ENCODE assay signal across 1 cellular context in the genomic region with DNA sequence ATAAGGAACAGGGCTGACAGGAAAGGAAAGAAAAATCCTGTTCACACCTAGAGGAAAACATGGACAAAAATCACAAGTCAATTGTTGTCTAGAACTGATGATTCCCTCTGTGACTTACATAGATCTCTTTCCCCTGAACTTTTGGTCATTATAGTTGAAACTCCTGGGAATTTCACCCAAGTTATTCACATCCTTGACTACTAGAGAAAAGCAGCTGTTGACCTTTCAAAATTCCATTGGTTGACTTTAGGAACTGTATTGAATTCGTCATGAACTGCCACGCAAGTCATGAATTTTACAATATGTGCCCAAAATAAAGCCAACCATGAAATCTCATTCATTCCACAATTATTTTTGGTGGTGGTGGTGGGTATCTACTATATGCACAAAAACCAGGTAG.
TF ChIP-seq lines count a peak whose summit lies in the region.

No MANE protein-coding gene starts in this region.

TF ChIP-seq in SK-N-SH treated with all-trans-retinoic acid at 6 μM for 48 hours, 23 proteins besides CTCF, POLR2A, EP300 and RAD21 (continued from another document):
- TF ChIP-seq ESRRG (CRISPR knock-in tag; IDR thresholded peaks at IDR 0.05) (no peak), RARB (CRISPR knock-in tag; IDR thresholded peaks at IDR 0.05) (no peak), ZC3H10 (CRISPR knock-in tag; IDR thresholded peaks at IDR 0.05) (no peak), BACH2 (CRISPR knock-in tag; IDR thresholded peaks at IDR 0.05; ENCODE audit: borderline replicate concordance) (no peak), TCF4 (CRISPR knock-in tag; IDR thresholded peaks at IDR 0.05; ENCODE audit: borderline replicate concordance) (no peak), TOX (CRISPR knock-in tag; IDR thresholded peaks at IDR 0.05; ENCODE audit: borderline replicate concordance) (no peak), CSDC2 (CRISPR knock-in tag; IDR thresholded peaks at IDR 0.05) (no peak)
- TF ChIP-seq, protein P1, sequence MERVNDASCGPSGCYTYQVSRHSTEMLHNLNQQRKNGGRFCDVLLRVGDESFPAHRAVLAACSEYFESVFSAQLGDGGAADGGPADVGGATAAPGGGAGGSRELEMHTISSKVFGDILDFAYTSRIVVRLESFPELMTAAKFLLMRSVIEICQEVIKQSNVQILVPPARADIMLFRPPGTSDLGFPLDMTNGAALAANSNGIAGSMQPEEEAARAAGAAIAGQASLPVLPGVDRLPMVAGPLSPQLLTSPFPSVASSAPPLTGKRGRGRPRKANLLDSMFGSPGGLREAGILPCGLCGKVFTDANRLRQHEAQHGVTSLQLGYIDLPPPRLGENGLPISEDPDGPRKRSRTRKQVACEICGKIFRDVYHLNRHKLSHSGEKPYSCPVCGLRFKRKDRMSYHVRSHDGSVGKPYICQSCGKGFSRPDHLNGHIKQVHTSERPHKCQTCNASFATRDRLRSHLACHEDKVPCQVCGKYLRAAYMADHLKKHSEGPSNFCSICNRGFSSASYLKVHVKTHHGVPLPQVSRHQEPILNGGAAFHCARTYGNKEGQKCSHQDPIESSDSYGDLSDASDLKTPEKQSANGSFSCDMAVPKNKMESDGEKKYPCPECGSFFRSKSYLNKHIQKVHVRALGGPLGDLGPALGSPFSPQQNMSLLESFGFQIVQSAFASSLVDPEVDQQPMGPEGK (CRISPR knock-in tag; IDR thresholded peaks at IDR 0.05; ENCODE audit: borderline replicate concordance): no peak
TF ChIP-seq in SK-N-SH treated with all-trans-retinoic acid at 6 μM for 48 hours: peak in this region for 0.
